27 cellular contexts compared by ENCODE assay signal in the genomic region with DNA sequence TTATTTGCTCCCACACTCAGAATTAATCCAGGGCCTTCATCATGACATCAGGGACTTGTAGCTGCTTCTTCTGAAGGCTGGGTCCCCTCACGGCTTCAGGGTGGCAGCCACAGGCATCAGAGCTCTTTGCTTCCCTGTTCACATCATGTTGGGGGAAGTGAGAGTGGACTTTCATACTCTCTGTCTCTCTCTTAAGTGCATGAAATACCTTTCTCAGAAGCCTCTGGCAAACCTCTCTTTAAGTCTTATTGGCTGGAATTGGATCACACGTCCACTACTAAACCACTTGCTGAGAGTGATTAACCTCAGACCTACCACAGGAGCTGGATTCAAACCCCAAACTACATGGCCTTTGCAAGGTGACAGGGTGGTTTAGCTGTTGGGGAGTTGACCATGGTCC. TPM values are rescaled to one million over a fixed set of nuclear protein-coding genes. Genes with fewer than 3 reads are reported as not detected.
DNase-seq lines count a peak whose midpoint lies in the region; ATAC-seq, FAIRE-seq and TF ChIP-seq lines count a peak whose summit lies in the region.
"Had no signal": no experiment of that assay in that cellular context is flagged by ENCODE, and none has a peak within 500 bp of the region (broad histone marks: within the 10 kb centered on the region; RNA-seq: fewer than 3 reads in every experiment).

No MANE protein-coding gene starts in this region.

- H3K36me3 ChIP-seq in GM12878 (ENCODE audit: control insufficient read depth in 2 of 2, insufficient read depth in 2 of 2, low read length in 1 of 2) = no peaks in the 10 kb centered on the region
- H3K36me3 ChIP-seq: BE2C, BLaER1 had no signal

- H4K20me1 ChIP-seq in GM12878 (ENCODE audit: control insufficient read depth, insufficient read depth) = no peaks in the 10 kb centered on the region
- H4K20me1 ChIP-seq: BLaER1 had no signal

- no peak overlapping the region for H3K4me2 ChIP-seq in GM12878 (ENCODE audit: control insufficient read depth, insufficient read depth)
- H3K4me2 ChIP-seq: BLaER1 had no signal

- no TSS peak for BruUV-seq in GM12878 (replicated peaks; lab: Mats Ljungman, UMichigan)

- H3K4me1 ChIP-seq in GM12878 (ENCODE audit: control insufficient read depth, insufficient read depth, low read length) = no peaks in the 10 kb centered on the region
- H3K4me1 ChIP-seq: BE2C, BLaER1 had no signal

- TF ChIP-seq POLR2A in GM12878 (IDR thresholded peaks at IDR 0.05; ENCODE audit: low read depth, low read length) = no peak

- in situ Hi-C loops in GM12878 (cut with MboI) = no loop called here

- no peak overlapping the region for H3K9ac ChIP-seq in GM12878 (ENCODE audit: control insufficient read depth, insufficient read depth, low read length)
- H3K9ac ChIP-seq: BLaER1 had no signal

- H3K27me3 ChIP-seq in GM12878 (replicated peaks in 1 of 2; ENCODE audit: control insufficient read depth in 2 of 2, insufficient read depth in 2 of 2, low read length in 1 of 2) = no peaks in the 10 kb centered on the region; a peak in 1 of 4 replicates
- H3K27me3 ChIP-seq: BE2C, BLaER1 had no signal

- SMC1A ChIA-PET in GM12878 (lab: Charles Lee; ENCODE audit: uncharacterized antibody, unreplicated experiment) = interaction anchor here (1.1 to 1.2 kb wide), 2 partner anchors 15 to 362 kb away, joined by 3 to 4 read pairs; no protein-coding TSS in a partner anchor

- no peaks in the 10 kb centered on the region for H3K9me3 ChIP-seq in GM12878 (replicated peaks; ENCODE audit: control insufficient read depth, insufficient read depth, low read length)
- H3K9me3 ChIP-seq: BE2C had no signal

- no peak for TF ChIP-seq CTCF in GM12878 (IDR thresholded peaks at IDR 0.05 in 2 of 3, conservative IDR thresholded peaks at IDR 0.05 in 1 of 3; ENCODE audit: control insufficient read depth in 2 of 3, extremely low read depth in 1 of 3, insufficient read depth in 1 of 3, low read depth in 3 of 3, low read length in 3 of 3)

- peak; percentile 43 for ATAC-seq in GM18870 (IDR thresholded peaks at IDR 0.05; ENCODE audit: unreplicated experiment)
- ATAC-seq in GM19025 (IDR thresholded peaks at IDR 0.05; ENCODE audit: low read depth, unreplicated experiment) = peak; percentile 63
- ATAC-seq in GM12878 = peak; percentile 60
- ATAC-seq in GM21528 (IDR thresholded peaks at IDR 0.05; ENCODE audit: low FRiP score, unreplicated experiment) = no peak

- 0% methylated on average over 2 of the region's 2 CpGs for WGBS in GM12878 (ENCODE audit: insufficient coverage, insufficient replicate concordance, low lambda C conversion rate, missing lambda C conversion rate)

- DNase-seq in MV-4-11 (lab: John Stamatoyannopoulos, UW) (peak; percentile 24), GM12878 (ENCODE audit: low read depth, low spot score) (no peak), hippocampal formation (lab: John Stamatoyannopoulos, UW) (no peak), NCI-H2081 (lab: John Stamatoyannopoulos, UW) (no peak), NCI-H1105 treated with DMSO at 0.1 percent for 48 hours (lab: John Stamatoyannopoulos, UW) (no peak)
- DNase-seq: 8988T; ACHN; BE2C; C1 segment of cervical spinal cord; CD4-positive, alpha-beta memory T cell; CD4-positive, CD25-positive, alpha-beta regulatory T cell; CD8-positive, alpha-beta memory T cell; COR-L47; DMS 273 treated with DMSO at 0.1 percent for 48 hours; DMS153; DMS53; DMS79 treated with DMSO at 0.1 percent for 48 hours; GF-D8 had no signal

- no peak overlapping the region for H3K27ac ChIP-seq in GM12878 (ENCODE audit: control insufficient read depth, insufficient read depth)
- H3K27ac ChIP-seq: BLaER1 had no signal

- CTCF ChIA-PET in GM12878 (lab: Yijun Ruan, JAX) = interaction anchor here (0.6 kb wide), 1 partner anchor 173 kb away, joined by 3 read pairs; no protein-coding TSS in a partner anchor

- TF ChIP-seq RAD21 in GM12878 (IDR thresholded peaks at IDR 0.05; ENCODE audit: insufficient read depth, low read depth, low read length) = no peak

- H3K79me2 ChIP-seq in GM12878 (ENCODE audit: control insufficient read depth, insufficient read depth, low read length) = no peaks in the 10 kb centered on the region

- intact Hi-C loops in GM12878 (cut with micrococcal nuclease; ENCODE audit: unreplicated experiment) = no loop called here

- RAD21 ChIA-PET in GM12878 (lab: Charles Lee; ENCODE audit: unreplicated experiment) = interaction anchor here (1.1 kb wide), 1 partner anchor 70 kb away, joined by 3 read pairs; no protein-coding TSS in a partner anchor

- POLR2A ChIA-PET in GM12878 (lab: Charles Lee) = no interaction called here

- H3K4me3 ChIP-seq in GM12878 = no peak overlapping the region
- H3K4me3 ChIP-seq: BLaER1 had no signal

- no peak overlapping the region for H2AFZ ChIP-seq in GM12878 (ENCODE audit: control insufficient read depth, low read depth, low read length)

- no peak for TF ChIP-seq EP300 in GM12878 (IDR thresholded peaks at IDR 0.05; ENCODE audit: borderline replicate concordance in 1 of 2, control insufficient read depth in 1 of 2, low read depth in 2 of 2, low read length in 2 of 2)

- FAIRE-seq in GM12878 (lab: Jason Lieb, UNC) = no peak
- FAIRE-seq: A204.1, G401.6, GM12892, GM18507 had no signal

TF ChIP-seq in GM12878, 131 proteins besides CTCF, POLR2A, EP300 and RAD21:
- TF ChIP-seq MTA2 (IDR thresholded peaks at IDR 0.05; ENCODE audit: low read depth) (peak; percentile 59), BRCA1 (IDR thresholded peaks at IDR 0.05; ENCODE audit: low read depth, low read length) (no peak), HDAC6 (IDR thresholded peaks at IDR 0.05; ENCODE audit: unreplicated experiment) (no peak), SIN3A (IDR thresholded peaks at IDR 0.05; ENCODE audit: low read depth, low read length) (no peak), IKZF2 (IDR thresholded peaks at IDR 0.05) (peak in 1 of 2 experiments; percentile 20; a peak in 2 of 4 replicates), SREBF1 (IDR thresholded peaks at IDR 0.05; ENCODE audit: low read length) (no peak), RAD51 (IDR thresholded peaks at IDR 0.05) (no peak), BHLHE40 (IDR thresholded peaks at IDR 0.05; ENCODE audit: borderline replicate concordance in 1 of 2, low read depth in 2 of 2, low read length in 1 of 2) (peak in 1 of 2 experiments; percentile 40; a peak in 1 of 4 replicates), HCFC1 (IDR thresholded peaks at IDR 0.05; ENCODE audit: low read length) (no peak)

RNA-seq across cellular contexts. Expression of a gene that starts 17.7 kb away (rescaled TPM):
- total RNA-seq in GM12878 (2013; cell fraction: nucleolus; rRNA removed) = not detected in 2 replicates
- total RNA-seq in GM12878 (2014; rRNA removed) = not detected in 2 replicates
- total RNA-seq in GM12878 (2014; rRNA removed; fragmentation: Illumina TruSeq; extraction: Trizol) = not detected in 2 replicates
- 0.08 TPM in 1 of 2 replicates, not detected in the other for total RNA-seq in GM12878 (2021)
- polyA plus RNA-seq in GM12878 (2011; ENCODE audit: low read depth) = not detected
- polyA plus RNA-seq in GM12878 (2011; rRNA removed) = 0.04 TPM in 2 replicates
- polyA plus RNA-seq in GM12878 (2011; cell fraction: cytosol; rRNA removed) = 0.06 and 0.12 TPM in 2 replicates
- polyA plus RNA-seq in GM12878 (2011; cell fraction: nucleus; rRNA removed) = 0.07 TPM in 2 replicates
- not detected in 2 replicates for polyA plus RNA-seq in GM12878 (2012)
- polyA plus RNA-seq in GM12878 (2014; fragmentation: Illumina TruSeq; extraction: Trizol) = not detected in 2 replicates
- not detected for polyA plus RNA-seq in GM12878 (2014; fragmentation: Nextera tagmentation; extraction: Ambion mirVana)
- polyA plus RNA-seq in GM12878 (2014; rRNA removed) = 0.01 TPM in 1 of 2 replicates, not detected in the other
- polyA plus RNA-seq in GM12878 (2016; fragmentation: Nextera tagmentation; extraction: Ambion mirVana) = under 1 TPM in 1 of 2 experiments, not detected in 1; 0.03 TPM
- 0.05 TPM in 1 of 2 replicates, not detected in the other for polyA minus RNA-seq in GM12878 (2011; rRNA and poly(A)+ RNA removed)
- polyA minus RNA-seq in GM12878 (2011; cell fraction: cytosol; rRNA and poly(A)+ RNA removed) = not detected in 2 replicates
- polyA minus RNA-seq in GM12878 (2011; cell fraction: nucleus; rRNA and poly(A)+ RNA removed) = not detected in 2 replicates
- total RNA-seq: CD4-positive, alpha-beta memory T cell; CD4-positive, CD25-positive, alpha-beta regulatory T cell; CD8-positive, alpha-beta memory T cell had no signal
- polyA plus RNA-seq: CD14-positive monocyte; CD4-positive, alpha-beta memory T cell; CD4-positive, CD25-positive, alpha-beta regulatory T cell; CD8-positive, alpha-beta memory T cell had no signal
